In the genomic region with DNA sequence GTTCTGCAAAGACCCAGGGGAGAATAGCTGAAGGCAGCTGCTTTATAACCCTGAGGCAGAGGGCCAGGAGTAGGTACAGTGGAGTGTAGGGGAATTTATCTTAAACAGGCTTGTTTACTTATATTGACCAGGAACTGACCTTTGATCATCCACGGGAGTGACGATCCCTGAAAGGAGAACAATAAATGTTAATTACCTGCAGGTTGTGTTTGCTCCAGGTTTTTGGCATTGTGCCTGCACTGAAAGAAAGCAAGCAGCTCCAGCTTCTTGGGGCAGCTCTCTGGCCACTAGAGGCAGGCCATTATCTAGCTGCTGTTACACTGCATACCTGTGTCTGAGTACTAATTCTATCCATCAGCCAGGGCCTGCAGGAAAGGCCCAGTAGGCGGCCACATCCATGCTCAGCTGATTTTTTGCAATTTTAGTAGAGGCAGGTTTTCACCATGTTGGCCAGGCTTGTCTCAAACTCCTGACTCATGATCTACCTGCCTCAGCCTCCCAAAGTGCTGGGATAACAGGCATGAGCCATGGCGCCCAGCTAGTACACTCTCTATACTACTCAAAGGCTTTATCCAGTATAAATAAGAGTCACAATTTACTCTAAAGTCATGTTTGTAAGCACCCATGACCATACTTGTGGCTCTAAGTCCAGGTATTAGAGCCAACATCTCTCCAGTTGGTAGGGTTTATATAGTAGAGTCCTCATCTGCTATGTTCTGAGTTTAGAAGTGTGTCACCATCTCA, we compare ENCODE assay signal across 21 cellular contexts. TPM values are rescaled to one million over a fixed set of nuclear protein-coding genes. Genes with fewer than 3 reads are reported as not detected.
DNase-seq lines count a peak whose midpoint lies in the region; ATAC-seq and TF ChIP-seq lines count a peak whose summit lies in the region.
"Had no signal": no experiment of that assay in that cellular context is flagged by ENCODE, and none has a peak within 500 bp of the region (broad histone marks: within the 10 kb centered on the region; RNA-seq: fewer than 3 reads in every experiment).

No MANE protein-coding gene starts in this region.

- TF ChIP-seq CTCF in body of pancreas (IDR thresholded peaks at IDR 0.05) (peak; percentile 28 to 62 (median 43)), liver (IDR thresholded peaks at IDR 0.05; ENCODE audit: low read depth, low read length, missing input control) (peak; percentile 9), dorsolateral prefrontal cortex (IDR thresholded peaks at IDR 0.05 in 54 of 56, conservative IDR thresholded peaks at IDR 0.05 in 2 of 56; ENCODE audit: low read depth in 1 of 56, partially characterized antibody in 56 of 56) (no peak)

- WGBS in body of pancreas, 2 donors, result 33 to 37% methylated on average over 4 of the region's 4 CpGs
- WGBS in liver, result 61% methylated on average over 4 of the region's 4 CpGs

- CTCF ChIA-PET in HEK293T (lab: Yijun Ruan, JAX), result no interaction called here

- peak overlapping the region in 3 of 4 donors; percentile 20 to 48 (median 31) for H3K27ac ChIP-seq in body of pancreas
- H3K27ac ChIP-seq in liver (ENCODE audit: low read depth in 1 of 2, low read length in 2 of 2), result no peak overlapping the region
- H3K27ac ChIP-seq in dorsolateral prefrontal cortex, result no peak overlapping the region
- no peak overlapping the region for H3K27ac ChIP-seq in SJCRH30
- H3K27ac ChIP-seq: cardiac muscle cell, KMS-11, ovary had no signal

- H3K4me3 ChIP-seq in body of pancreas (no peak overlapping the region), liver (ENCODE audit: low read depth in 1 of 3, low read length in 3 of 3) (no peak overlapping the region), dorsolateral prefrontal cortex (no peak overlapping the region), SJCRH30 (no peak overlapping the region)
- H3K4me3 ChIP-seq: cardiac muscle cell, ovary had no signal

- no peak overlapping the region for H3K9ac ChIP-seq in liver (ENCODE audit: low read depth in 1 of 2, low read length in 2 of 2)
- H3K9ac ChIP-seq: KMS-11, SK-N-SH had no signal

- no peak for TF ChIP-seq POLR2A in body of pancreas (IDR thresholded peaks at IDR 0.05)

- ATAC-seq in body of pancreas, result peak; percentile 78
- ATAC-seq: activated CD4-positive, alpha-beta T cell treated with anti-CD3 and anti-CD28 coated beads for 36 hours; activated CD8-positive, alpha-beta memory T cell treated with anti-CD3 and anti-CD28 coated beads, Interleukin-2, amount 10 ng/mL, durations not matched to agents 7 days and 5 days; CD8-positive, alpha-beta T cell had no signal

- H3K4me1 ChIP-seq in body of pancreas (peaks cover 14% of the 10 kb centered on the region), liver (ENCODE audit: control insufficient read depth in 4 of 4, insufficient read depth in 4 of 4, low read length in 3 of 4) (no peaks in the 10 kb centered on the region), SJCRH30 (no peaks in the 10 kb centered on the region)

- DNase-seq in COLO668 (lab: John Stamatoyannopoulos, UW; ENCODE audit: unreplicated experiment), result peak; percentile 70
- DNase-seq in HuH-7.5 (ENCODE audit: low spot score), result peak; percentile 58
- DNase-seq in body of pancreas, result peak; percentile 57 to 83 (median 74)
- no peak for DNase-seq in HEK293T (ENCODE audit: extremely low spot score)
- DNase-seq in NCI-H2107 treated with DMSO at 0.1 percent for 48 hours (lab: John Stamatoyannopoulos, UW; ENCODE audit: unreplicated experiment), result no peak
- DNase-seq in dorsolateral prefrontal cortex, result no peak
- no peak for DNase-seq in SJCRH30
- DNase-seq: activated CD4-positive, alpha-beta T cell treated with anti-CD3 and anti-CD28 coated beads for 36 hours; activated CD8-positive, alpha-beta memory T cell treated with anti-CD3 and anti-CD28 coated beads, Interleukin-2, amount 10 ng/mL, durations not matched to agents 7 days and 5 days; CD8-positive, alpha-beta T cell; effector CD8-positive, alpha-beta T cell; hippocampal formation; kidney glomerular epithelial cell; NCI-H1694 treated with DMSO at 0.1 percent for 48 hours; ovary; SK-N-SH; stimulated activated CD4-positive, alpha-beta T cell treated with anti-CD3 and anti-CD28 coated beads, Interleukin-4, amount 100 ng/mL, for 24 hours; T-helper 9 cell had no signal

- H3K36me3 ChIP-seq in body of pancreas (replicated peaks in 1 of 2; ENCODE audit: insufficient read depth in 1 of 2, low read depth in 2 of 2) (no peaks in the 10 kb centered on the region), liver (ENCODE audit: control insufficient read depth in 4 of 4, insufficient read depth in 3 of 4, low read depth in 1 of 4, low read length in 3 of 4) (no peaks in the 10 kb centered on the region), SJCRH30 (no peaks in the 10 kb centered on the region)
- H3K36me3 ChIP-seq: cardiac muscle cell, ovary had no signal

- H3K27me3 ChIP-seq in body of pancreas (no peaks in the 10 kb centered on the region), liver (ENCODE audit: control insufficient read depth in 4 of 4, insufficient read depth in 4 of 4, low read length in 3 of 4) (no peaks in the 10 kb centered on the region), dorsolateral prefrontal cortex (no peaks in the 10 kb centered on the region), SJCRH30 (no peaks in the 10 kb centered on the region)
- H3K27me3 ChIP-seq: cardiac muscle cell, ovary had no signal

- H3K9me3 ChIP-seq in body of pancreas (no peaks in the 10 kb centered on the region), liver (ENCODE audit: control insufficient read depth in 4 of 4, low read length in 3 of 4) (peaks cover 2 to 17% (median 4%) of the 10 kb centered on the region in 4 donors), SJCRH30 (replicated peaks) (no peaks in the 10 kb centered on the region)
- H3K9me3 ChIP-seq: ovary, SK-N-SH had no signal

- peak in 1 of 2 donors; percentile 32 for TF ChIP-seq RAD21 in liver (IDR thresholded peaks at IDR 0.05)

- intact Hi-C loops in body of pancreas (cut with DNase I) (no loop called here), dorsolateral prefrontal cortex (cut with DNase I) (no loop called here)

- POLR2A ChIA-PET in HEK293T (lab: Yijun Ruan, JAX), result no interaction called here

TF ChIP-seq in liver, 16 proteins besides CTCF, POLR2A, EP300 and RAD21:
- no peak for TF ChIP-seq NR2F2 (IDR thresholded peaks at IDR 0.05)
- TF ChIP-seq HNF4A (conservative IDR thresholded peaks at IDR 0.05), result peak in 1 of 2 donors; percentile 50
- peak; percentile 40 for TF ChIP-seq SP1 (IDR thresholded peaks at IDR 0.05)

TF ChIP-seq in HEK293T, 16 proteins besides CTCF, POLR2A, EP300 and RAD21:
- TF ChIP-seq LEF1 (IDR thresholded peaks at IDR 0.05; ENCODE audit: borderline replicate concordance) (no peak), ARNT (IDR thresholded peaks at IDR 0.05) (no peak), FOXK2 (IDR thresholded peaks at IDR 0.05) (no peak), ZNF384 (IDR thresholded peaks at IDR 0.05) (no peak), FOXA1 (IDR thresholded peaks at IDR 0.05) (no peak), SUZ12 (IDR thresholded peaks at IDR 0.05) (no peak)
- TF ChIP-seq, protein P1, sequence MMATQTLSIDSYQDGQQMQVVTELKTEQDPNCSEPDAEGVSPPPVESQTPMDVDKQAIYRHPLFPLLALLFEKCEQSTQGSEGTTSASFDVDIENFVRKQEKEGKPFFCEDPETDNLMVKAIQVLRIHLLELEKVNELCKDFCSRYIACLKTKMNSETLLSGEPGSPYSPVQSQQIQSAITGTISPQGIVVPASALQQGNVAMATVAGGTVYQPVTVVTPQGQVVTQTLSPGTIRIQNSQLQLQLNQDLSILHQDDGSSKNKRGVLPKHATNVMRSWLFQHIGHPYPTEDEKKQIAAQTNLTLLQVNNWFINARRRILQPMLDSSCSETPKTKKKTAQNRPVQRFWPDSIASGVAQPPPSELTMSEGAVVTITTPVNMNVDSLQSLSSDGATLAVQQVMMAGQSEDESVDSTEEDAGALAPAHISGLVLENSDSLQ (IDR thresholded peaks at IDR 0.05), result no peak

RNA-seq across cellular contexts. Expression of gene ZNF91, which starts 8.5 kb away (rescaled TPM):
- total RNA-seq in body of pancreas, result 10 to 100 TPM; 43.3 to 51.1 TPM
- 10 to 100 TPM; 19.3 to 25.9 TPM for total RNA-seq in liver
- 1 to 10 TPM; 2.9 to 9.1 TPM for polyA plus RNA-seq in liver
- 100 to 1,000 TPM in 119 of 120 experiments, 10 to 100 TPM in 1; 86.8 to 280 (median 171) TPM for total RNA-seq in dorsolateral prefrontal cortex
- total RNA-seq in SJCRH30 (2014; rRNA removed; shearing (Covaris generic)), result 49.4 and 55.2 TPM in 2 replicates

Comparison
In these comparisons a context has a peak if more than half of its experiments do, and no peak if none do; other contexts are left out.
1. DNase-seq: peak in COLO668 (single experiment), HuH-7.5 (single experiment) and body of pancreas (4 of 4); none in HEK293T (single experiment), NCI-H2107 treated with DMSO at 0.1 percent for 48 hours (single experiment), dorsolateral prefrontal cortex (0 of 10) and SJCRH30 (0 of 2).
2. H3K27ac ChIP-seq: peak in body of pancreas (3 of 4); none in liver (0 of 2), dorsolateral prefrontal cortex (0 of 59) and SJCRH30 (single experiment).
3. CTCF ChIP-seq: peak in body of pancreas (7 of 7) and liver (single experiment); none in dorsolateral prefrontal cortex (0 of 56).